In genomic region chr9:5186416-5187169, GRCh38 we compare ENCODE assay signal across 9 cellular contexts. TPM values are rescaled to one million over a fixed set of nuclear protein-coding genes. Genes with fewer than 3 reads are reported as not detected.
DNase-seq lines count a peak whose midpoint lies in the region; ATAC-seq, FAIRE-seq and TF ChIP-seq lines count a peak whose summit lies in the region.
"Had no signal": no experiment of that assay in that cellular context is flagged by ENCODE, and none has a peak within 500 bp of the region (broad histone marks: within the 10 kb centered on the region; RNA-seq: fewer than 3 reads in every experiment).

No MANE protein-coding gene starts in this region.

- H3K14ac ChIP-seq in H9 (ENCODE audit: insufficient read depth, low read length): no peak overlapping the region

- H3K36me3 ChIP-seq in CD4-positive, CD25-positive, alpha-beta regulatory T cell (ENCODE audit: control insufficient read depth, insufficient read depth, low read length): no peaks in the 10 kb centered on the region
- no peaks in the 10 kb centered on the region for H3K36me3 ChIP-seq in endothelial cell of umbilical vein (ENCODE audit: control insufficient read depth in 2 of 2, extremely low read depth in 1 of 2, insufficient read depth in 2 of 2, low read length in 2 of 2)

- H3K18ac ChIP-seq in H9 (ENCODE audit: insufficient read length, low read depth, low read length): no peak overlapping the region

- no peaks in the 10 kb centered on the region for H3K9me3 ChIP-seq in CD4-positive, CD25-positive, alpha-beta regulatory T cell (ENCODE audit: control insufficient read depth in 2 of 2, low read length in 2 of 2)
- H3K9me3 ChIP-seq in H9 (ENCODE audit: control insufficient read depth, low read depth, low read length): no peaks in the 10 kb centered on the region
- H3K9me3 ChIP-seq in endothelial cell of umbilical vein (replicated peaks; ENCODE audit: control insufficient read depth, insufficient read depth, low read length): no peaks in the 10 kb centered on the region

- H3K9ac ChIP-seq in H9 (ENCODE audit: extremely low read depth, insufficient read length, low read length) (no peak overlapping the region), endothelial cell of umbilical vein (replicated peaks; ENCODE audit: extremely low read depth, insufficient read depth, low read length) (no peak overlapping the region)

- TF ChIP-seq CTCF in H9 (conservative IDR thresholded peaks at IDR 0.05): peak; percentile 86
- peak; percentile 87 for TF ChIP-seq CTCF in activated CD8-positive, alpha-beta T cell treated with anti-CD3 and anti-CD28 coated beads for 36 hours (IDR thresholded peaks at IDR 0.05)
- peak; percentile 64 to 73 for TF ChIP-seq CTCF in endothelial cell of umbilical vein (IDR thresholded peaks at IDR 0.05; ENCODE audit: extremely low read depth in 1 of 2, insufficient read depth in 1 of 2, low read depth in 1 of 2, low read length in 2 of 2)

- H3K4ac ChIP-seq in H9 (ENCODE audit: low read depth, low read length): no peak overlapping the region

- POLR2A ChIA-PET in activated CD8-positive, alpha-beta T cell treated with anti-CD3 and anti-CD28 coated beads for 36 hours (lab: Charles Lee): no interaction called here
- POLR2A ChIA-PET in endothelial cell of umbilical vein (lab: Charles Lee): interaction anchor here (1.5 kb wide), 1 partner anchor 414 kb away, joined by 4 read pairs; no protein-coding TSS in a partner anchor

- CTCF ChIA-PET in activated CD8-positive, alpha-beta T cell treated with anti-CD3 and anti-CD28 coated beads for 36 hours (lab: Charles Lee): interaction anchor here (0.6 to 2.3 kb wide), 53 partner anchors 9 to 437 kb away, joined by 3 to 41 read pairs (median 4); partner anchors contain the start of gene CD274
- CTCF ChIA-PET in endothelial cell of umbilical vein (lab: Charles Lee): interaction anchor here (0.6 to 8.0 kb wide), 92 partner anchors 9 to 582 kb away, joined by 3 to 178 read pairs (median 4); partner anchors contain the start of genes CD274, JAK2 and PLGRKT

- no peak overlapping the region for H3K23ac ChIP-seq in H9 (ENCODE audit: insufficient read length, low read depth, low read length)

- peaks cover 8% of the 10 kb centered on the region for H3K4me1 ChIP-seq in CD4-positive, CD25-positive, alpha-beta regulatory T cell (ENCODE audit: control insufficient read depth, insufficient read depth, low read length, poor library complexity, severe bottlenecking)
- H3K4me1 ChIP-seq in H9 (ENCODE audit: insufficient read depth, low read length) (no peaks in the 10 kb centered on the region), endothelial cell of umbilical vein (ENCODE audit: control insufficient read depth, extremely low read depth, insufficient read depth, low read length) (no peaks in the 10 kb centered on the region)

- H3K27ac ChIP-seq in CD4-positive, CD25-positive, alpha-beta regulatory T cell (ENCODE audit: insufficient read depth, low read length, poor library complexity, severe bottlenecking): no peak overlapping the region
- no peak overlapping the region for H3K27ac ChIP-seq in H9 (ENCODE audit: insufficient read length, low read depth, low read length)
- no peak overlapping the region for H3K27ac ChIP-seq in endothelial cell of umbilical vein (ENCODE audit: insufficient read depth, low read depth, low read length)

- ATAC-seq in CD4-positive, CD25-positive, alpha-beta regulatory T cell (ENCODE audit: low read depth in 2 of 2): peak; percentile 81 to 82
- ATAC-seq in activated CD8-positive, alpha-beta T cell treated with anti-CD3 and anti-CD28 coated beads for 36 hours: peak; percentile 79
- no peak for ATAC-seq in HG02884 (IDR thresholded peaks at IDR 0.05; ENCODE audit: unreplicated experiment)

- H2BK20ac ChIP-seq in H9 (ENCODE audit: low read depth, low read length, poor library complexity, severe bottlenecking): no peak overlapping the region

- no peak overlapping the region for H2AK5ac ChIP-seq in H9 (ENCODE audit: insufficient read length, low read length)

- no peak overlapping the region for H3K27ac Mint-ChIP-seq in CD4-positive, CD25-positive, alpha-beta regulatory T cell
- no peak overlapping the region; a peak in 1 of 7 replicates for H3K27ac Mint-ChIP-seq in H9
- H3K27ac Mint-ChIP-seq in activated CD8-positive, alpha-beta T cell treated with anti-CD3 and anti-CD28 coated beads for 36 hours: no peak overlapping the region

- peaks cover 4% of the 10 kb centered on the region for H3K27me3 Mint-ChIP-seq in CD4-positive, CD25-positive, alpha-beta regulatory T cell
- no peaks in the 10 kb centered on the region for H3K27me3 Mint-ChIP-seq in H9 (ENCODE audit: low read depth)
- H3K27me3 Mint-ChIP-seq in activated CD8-positive, alpha-beta T cell treated with anti-CD3 and anti-CD28 coated beads for 36 hours: no peaks in the 10 kb centered on the region

- no peak overlapping the region for H3T11ph ChIP-seq in H9 (ENCODE audit: low read length)

- no peaks in the 10 kb centered on the region for H3K9me1 ChIP-seq in endothelial cell of umbilical vein (replicated peaks; ENCODE audit: control insufficient read depth, extremely low read depth, insufficient read depth, low read length)

- no peak overlapping the region for H2BK5ac ChIP-seq in H9 (ENCODE audit: insufficient read length, low read length)

- H4K8ac ChIP-seq in H9 (replicated peaks; ENCODE audit: insufficient read length, low read depth, low read length): no peak overlapping the region

- H3K4me1 Mint-ChIP-seq in CD4-positive, CD25-positive, alpha-beta regulatory T cell: peaks cover 0 to 7% (median 7%) of the 10 kb centered on the region in 4 donors
- peaks cover 5 to 6% of the 10 kb centered on the region in 2 experiments for H3K4me1 Mint-ChIP-seq in H9
- H3K4me1 Mint-ChIP-seq in activated CD8-positive, alpha-beta T cell treated with anti-CD3 and anti-CD28 coated beads for 36 hours (ENCODE audit: low read depth): peaks cover 25% of the 10 kb centered on the region

- intact Hi-C loops in activated CD8-positive, alpha-beta T cell treated with anti-CD3 and anti-CD28 coated beads for 36 hours (cut with micrococcal nuclease): loop anchor here (1.0 to 10.0 kb wide), 3 partner anchors 239 to 432 kb away; no protein-coding TSS in a partner anchor
- intact Hi-C loops in endothelial cell of umbilical vein (cut with micrococcal nuclease): loop anchor here (1.0 kb wide), 7 partner anchors 83 to 424 kb away; no protein-coding TSS in a partner anchor

- DNase-seq in CD4-positive, CD25-positive, alpha-beta regulatory T cell: peak; percentile 28 to 78 (median 66)
- peak; percentile 69 for DNase-seq in H9
- DNase-seq in NCI-H460 (ENCODE audit: extremely low read depth, low read depth): peak; percentile 50
- peak; percentile 76 for DNase-seq in activated CD8-positive, alpha-beta T cell treated with anti-CD3 and anti-CD28 coated beads for 36 hours
- DNase-seq in endothelial cell of umbilical vein (ENCODE audit: low read depth, low spot score): peak; percentile 69
- DNase-seq in myocyte (ENCODE audit: low read depth): peak; percentile 67
- DNase-seq in superior temporal gyrus (ENCODE audit: extremely low spot score): peak; percentile 69

- no peaks in the 10 kb centered on the region for H3K23me2 ChIP-seq in H9 (ENCODE audit: insufficient read length, low read depth, low read length, poor library complexity, severe bottlenecking)

- dilution Hi-C loops in endothelial cell of umbilical vein (cut with MboI; ENCODE audit: extremely low pct_ligation_motif_present, low sequenced_read_pairs): loop anchor here (25.0 kb wide), 1 partner anchor 251 kb away; the partner anchor contains the start of gene PLGRKT

- no peak overlapping the region for H2BK12ac ChIP-seq in H9 (ENCODE audit: insufficient read length, low read depth, low read length)

- no peaks in the 10 kb centered on the region for H3K79me1 ChIP-seq in H9 (ENCODE audit: insufficient read depth, low read depth, low read length, poor library complexity, severe bottlenecking)

- TF ChIP-seq POLR2A in endothelial cell of umbilical vein (IDR thresholded peaks at IDR 0.05; ENCODE audit: low read depth, low read length): no peak

- no peak overlapping the region for H3K4me3 Mint-ChIP-seq in CD4-positive, CD25-positive, alpha-beta regulatory T cell
- H3K4me3 Mint-ChIP-seq in H9: no peak overlapping the region; a peak in 1 of 5 replicates
- H3K4me3 Mint-ChIP-seq in activated CD8-positive, alpha-beta T cell treated with anti-CD3 and anti-CD28 coated beads for 36 hours: no peak overlapping the region

- no peak overlapping the region for H4K5ac ChIP-seq in H9 (ENCODE audit: insufficient read length, low read depth, low read length)

- no peaks in the 10 kb centered on the region for H3K36me3 Mint-ChIP-seq in CD4-positive, CD25-positive, alpha-beta regulatory T cell
- no peaks in the 10 kb centered on the region for H3K36me3 Mint-ChIP-seq in H9 (ENCODE audit: insufficient read depth in 1 of 3, low read depth in 3 of 3)
- no peaks in the 10 kb centered on the region for H3K36me3 Mint-ChIP-seq in activated CD8-positive, alpha-beta T cell treated with anti-CD3 and anti-CD28 coated beads for 36 hours (ENCODE audit: low read depth)

- no TSS peak for BruUV-seq in endothelial cell of umbilical vein (replicated peaks; lab: Mats Ljungman, UMichigan)

- no peaks in the 10 kb centered on the region for H4K20me1 ChIP-seq in H9 (ENCODE audit: control insufficient read depth, insufficient read depth, insufficient read length)
- no peaks in the 10 kb centered on the region for H4K20me1 ChIP-seq in endothelial cell of umbilical vein (replicated peaks; ENCODE audit: control insufficient read depth, extremely low read depth, insufficient read depth, low read length)

- H3K4me2 ChIP-seq in H9 (ENCODE audit: insufficient read depth, insufficient read length, low read length) (no peak overlapping the region), endothelial cell of umbilical vein (ENCODE audit: insufficient read depth, low read length) (no peak overlapping the region)

- no CpG with 5 or more reads among the region's 8 CpGs for WGBS in H9 (ENCODE audit: extremely low coverage, insufficient read length, low lambda C conversion rate)

- H3K4me3 ChIP-seq in CD4-positive, CD25-positive, alpha-beta regulatory T cell (ENCODE audit: low read depth, low read length): no peak overlapping the region
- H3K4me3 ChIP-seq in endothelial cell of umbilical vein (replicated peaks in 1 of 3; ENCODE audit: insufficient read depth in 1 of 3, low read depth in 1 of 3, low read length in 3 of 3): no peak overlapping the region

- H2BK15ac ChIP-seq in H9 (ENCODE audit: low read depth, low read length): no peak overlapping the region

- no peak overlapping the region for H3K56ac ChIP-seq in H9 (ENCODE audit: insufficient read length, low read depth, low read length)

- H4K91ac ChIP-seq in H9 (ENCODE audit: insufficient read length, low read depth, low read length): no peak overlapping the region

- no peaks in the 10 kb centered on the region for H3K79me2 ChIP-seq in H9 (ENCODE audit: insufficient read depth, low read length)
- no peaks in the 10 kb centered on the region for H3K79me2 ChIP-seq in endothelial cell of umbilical vein (ENCODE audit: control insufficient read depth, insufficient read depth, low read length)

- peaks cover 0 to 1% (median 0%) of the 10 kb centered on the region in 7 donors for H3K9me3 Mint-ChIP-seq in CD4-positive, CD25-positive, alpha-beta regulatory T cell
- H3K9me3 Mint-ChIP-seq in H9: no peaks in the 10 kb centered on the region
- H3K9me3 Mint-ChIP-seq in activated CD8-positive, alpha-beta T cell treated with anti-CD3 and anti-CD28 coated beads for 36 hours: no peaks in the 10 kb centered on the region

- peak; percentile 76 for FAIRE-seq in endothelial cell of umbilical vein (lab: Jason Lieb, UNC)

- no peak overlapping the region for H2AFZ ChIP-seq in H9 (ENCODE audit: low read length)
- no peak overlapping the region for H2AFZ ChIP-seq in endothelial cell of umbilical vein (ENCODE audit: low read depth, low read length)

- H3K27me3 ChIP-seq in CD4-positive, CD25-positive, alpha-beta regulatory T cell (ENCODE audit: control insufficient read depth, insufficient read depth, low read length): no peaks in the 10 kb centered on the region
- H3K27me3 ChIP-seq in H9 (ENCODE audit: insufficient read depth, low read length): no peaks in the 10 kb centered on the region
- no peaks in the 10 kb centered on the region for H3K27me3 ChIP-seq in endothelial cell of umbilical vein (ENCODE audit: control insufficient read depth in 2 of 2, insufficient read depth in 2 of 2, low read length in 2 of 2)

- no peak overlapping the region for H2BK120ac ChIP-seq in H9 (ENCODE audit: low read depth, low read length, poor library complexity, severe bottlenecking)

RNA-seq across cellular contexts. Expression of gene INSL6, which starts 1.2 kb away (rescaled TPM):
- total RNA-seq in CD4-positive, CD25-positive, alpha-beta regulatory T cell: not detected
- not detected for polyA plus RNA-seq in CD4-positive, CD25-positive, alpha-beta regulatory T cell
- not detected in 2 replicates for total RNA-seq in H9 (2021)
- not detected in 2 replicates for total RNA-seq in NCI-H460 (2014; rRNA removed; shearing (Covaris generic))
- polyA plus RNA-seq in NCI-H460 (2014; cell fraction: nucleus; rRNA removed): not detected in 2 replicates
- not detected for total RNA-seq in activated CD8-positive, alpha-beta T cell treated with anti-CD3 and anti-CD28 coated beads for 36 hours
- total RNA-seq in endothelial cell of umbilical vein: not detected in 2 replicates
- polyA plus RNA-seq in endothelial cell of umbilical vein: not detected in 2 replicates
- not detected in 2 replicates for polyA plus RNA-seq in endothelial cell of umbilical vein (2011; cell fraction: cytosol; rRNA removed)
- polyA plus RNA-seq in endothelial cell of umbilical vein (2011; cell fraction: nucleus; rRNA removed): not detected in 2 replicates
- 0.29 TPM in 1 of 2 replicates, not detected in the other for polyA plus RNA-seq in endothelial cell of umbilical vein (2012)
- polyA minus RNA-seq in endothelial cell of umbilical vein: not detected in 2 replicates
- not detected for polyA minus RNA-seq in endothelial cell of umbilical vein (2011; cell fraction: cytosol; rRNA and poly(A)+ RNA removed)
- polyA minus RNA-seq in endothelial cell of umbilical vein (2011; cell fraction: nucleus; rRNA and poly(A)+ RNA removed): not detected in 2 replicates
- not detected in 2 replicates for total RNA-seq in myocyte
- polyA plus RNA-seq in myocyte (2012): not detected
- polyA plus RNA-seq: thymus had no signal

RNA-seq across cellular contexts. Expression of gene INSL4, which starts 44.6 kb away (rescaled TPM):
- not detected for total RNA-seq in CD4-positive, CD25-positive, alpha-beta regulatory T cell
- polyA plus RNA-seq in CD4-positive, CD25-positive, alpha-beta regulatory T cell: not detected
- total RNA-seq in H9 (2021): not detected in 2 replicates
- total RNA-seq in NCI-H460 (2014; rRNA removed; shearing (Covaris generic)): 3.3 and 4.6 TPM in 2 replicates
- 3.2 and 7.6 TPM in 2 replicates for polyA plus RNA-seq in NCI-H460 (2014; cell fraction: nucleus; rRNA removed)
- total RNA-seq in activated CD8-positive, alpha-beta T cell treated with anti-CD3 and anti-CD28 coated beads for 36 hours: not detected
- not detected in 2 replicates for total RNA-seq in endothelial cell of umbilical vein
- not detected in 2 replicates for polyA plus RNA-seq in endothelial cell of umbilical vein
- polyA plus RNA-seq in endothelial cell of umbilical vein (2011; cell fraction: cytosol; rRNA removed): not detected in 2 replicates
- polyA plus RNA-seq in endothelial cell of umbilical vein (2011; cell fraction: nucleus; rRNA removed): not detected in 2 replicates
- not detected in 2 replicates for polyA plus RNA-seq in endothelial cell of umbilical vein (2012)
- not detected in 2 replicates for polyA minus RNA-seq in endothelial cell of umbilical vein
- not detected for polyA minus RNA-seq in endothelial cell of umbilical vein (2011; cell fraction: cytosol; rRNA and poly(A)+ RNA removed)
- polyA minus RNA-seq in endothelial cell of umbilical vein (2011; cell fraction: nucleus; rRNA and poly(A)+ RNA removed): not detected in 2 replicates
- not detected in 2 replicates for total RNA-seq in myocyte
- not detected for polyA plus RNA-seq in myocyte (2012)
